13 cellular contexts compared by ENCODE assay signal in genomic region chr3:87229113-87229512, GRCh38. TPM values are rescaled to one million over a fixed set of nuclear protein-coding genes. Genes with fewer than 3 reads are reported as not detected.
DNase-seq lines count a peak whose midpoint lies in the region; ATAC-seq, FAIRE-seq and TF ChIP-seq lines count a peak whose summit lies in the region.
"Had no signal": no experiment of that assay in that cellular context is flagged by ENCODE, and none has a peak within 500 bp of the region (broad histone marks: within the 10 kb centered on the region; RNA-seq: fewer than 3 reads in every experiment).

No MANE protein-coding gene starts in this region.

- in situ Hi-C loops in K562 (cut with MboI): no loop called here
- in situ Hi-C loops in GM13976 (cut with MboI; ENCODE audit: low sequenced_read_pairs, unreplicated experiment): no loop called here

- H3K4me3 ChIP-seq in CD4-positive, alpha-beta memory T cell (ENCODE audit: low read length in 2 of 2): no peak overlapping the region
- peak overlapping the region; percentile 96 for H3K4me3 ChIP-seq in HUES64 (ENCODE audit: low read length)
- no peak overlapping the region for H3K4me3 ChIP-seq in K562
- H3K4me3 ChIP-seq: mucosa of descending colon, testis had no signal

- H3K9me3 Mint-ChIP-seq in CD4-positive, alpha-beta memory T cell: no peaks in the 10 kb centered on the region
- no peaks in the 10 kb centered on the region for H3K9me3 Mint-ChIP-seq in natural killer cell

- H2AFZ ChIP-seq in K562 (ENCODE audit: low read depth, low read length): no peak overlapping the region

- no peak for TF ChIP-seq POLR2A in K562 (conservative IDR thresholded peaks at IDR 0.05)

- CTCF ChIA-PET in CD4-positive, alpha-beta memory T cell (lab: Charles Lee; ENCODE audit: partially characterized antibody): no interaction called here
- CTCF ChIA-PET in K562 (lab: Yijun Ruan, JAX; ENCODE audit: low intra/inter-chr PET ratio): no interaction called here

- no peak for ATAC-seq in K562
- no peak for ATAC-seq in natural killer cell
- ATAC-seq: mucosa of descending colon had no signal

- no peak for TF ChIP-seq RAD21 in K562 (CRISPR knock-in tag; conservative IDR thresholded peaks at IDR 0.05 in 1 of 2, IDR thresholded peaks at IDR 0.05 in 1 of 2)

- DNase-seq in CD4-positive, alpha-beta memory T cell: no peak
- DNase-seq in K562 (ENCODE audit: extremely low read depth in 1 of 4, low spot score in 3 of 4): no peak
- no peak for DNase-seq in natural killer cell
- DNase-seq in cortex of kidney (lab: John Stamatoyannopoulos, UW): no peak
- DNase-seq in dermis blood vessel endothelial cell: no peak
- no peak for DNase-seq in activated CD8-positive, alpha-beta memory T cell treated with anti-CD3 and anti-CD28 coated beads for 24 hours
- DNase-seq in GM13976 (ENCODE audit: low spot score): no peak
- DNase-seq: mucosa of descending colon, NCI-H446 treated with DMSO at 0.1 percent for 48 hours, sigmoid colon, testis, WERI-Rb-1 had no signal

- POLR2A ChIA-PET in CD4-positive, alpha-beta memory T cell (lab: Charles Lee; ENCODE audit: partially characterized antibody): interaction anchor here (0.7 kb wide), 1 partner anchor 10 kb away, joined by 3 read pairs; no protein-coding TSS in a partner anchor
- POLR2A ChIA-PET in K562 (lab: Yijun Ruan, JAX): no interaction called here

- no peaks in the 10 kb centered on the region for H3K36me3 ChIP-seq in CD4-positive, alpha-beta memory T cell (ENCODE audit: insufficient read depth, low read length)
- no peaks in the 10 kb centered on the region for H3K36me3 ChIP-seq in HUES64 (ENCODE audit: insufficient read depth, low read length)
- H3K36me3 ChIP-seq in K562 (ENCODE audit: control insufficient read depth, insufficient read depth, low read length): no peaks in the 10 kb centered on the region; the same call in 2 of the 3 replicates
- H3K36me3 ChIP-seq: sigmoid colon, WERI-Rb-1 had no signal

- intact Hi-C loops in CD4-positive, alpha-beta memory T cell (cut with micrococcal nuclease): no loop called here
- intact Hi-C loops in K562 (cut with micrococcal nuclease) (no loop called here), natural killer cell (cut with micrococcal nuclease) (no loop called here)

- H3K79me2 ChIP-seq in K562 (ENCODE audit: control insufficient read depth, insufficient read depth, low read length): peaks cover 22% of the 10 kb centered on the region

- peak overlapping the region; percentile 51 to 99 (median 98) for H3K4me3 Mint-ChIP-seq in CD4-positive, alpha-beta memory T cell
- peak overlapping the region; percentile 99 for H3K4me3 Mint-ChIP-seq in natural killer cell

- no peaks in the 10 kb centered on the region for H3K9me1 ChIP-seq in K562 (ENCODE audit: control insufficient read depth, insufficient read depth, low read length)

- H3K9me3 ChIP-seq in CD4-positive, alpha-beta memory T cell (ENCODE audit: control insufficient read depth in 1 of 2, low read length in 2 of 2): no peaks in the 10 kb centered on the region
- H3K9me3 ChIP-seq in HUES64 (ENCODE audit: insufficient read depth, low read depth, low read length) (no peaks in the 10 kb centered on the region), K562 (replicated peaks; ENCODE audit: control insufficient read depth, insufficient read depth, low read depth, low read length) (no peaks in the 10 kb centered on the region)
- H3K9me3 ChIP-seq: mucosa of descending colon, sigmoid colon, testis had no signal

- no peak for FAIRE-seq in K562 (lab: Jason Lieb, UNC)

- TF ChIP-seq CTCF in K562 (IDR thresholded peaks at IDR 0.05 in 2 of 3, conservative IDR thresholded peaks at IDR 0.05 in 1 of 3; ENCODE audit: insufficient read depth in 2 of 3, low read depth in 1 of 3, low read length in 3 of 3) (no peak), natural killer cell (IDR thresholded peaks at IDR 0.05) (no peak), GM13976 (IDR thresholded peaks at IDR 0.05; ENCODE audit: borderline replicate concordance, control extremely low read depth, extremely low read depth, insufficient read depth, missing control alignments) (no peak)

- H3K4me2 ChIP-seq in K562 (ENCODE audit: insufficient read depth, low read length): no peak overlapping the region

- no peaks in the 10 kb centered on the region; the same call in 1 of the 2 replicates for H4K20me1 ChIP-seq in K562 (replicated peaks; ENCODE audit: control insufficient read depth, insufficient read depth, low read length)

- no TSS peak for BruUV-seq in K562 (replicated peaks; lab: Mats Ljungman, UMichigan)

- no peak overlapping the region for H3K27ac ChIP-seq in CD4-positive, alpha-beta memory T cell (ENCODE audit: low read depth, low read length)
- H3K27ac ChIP-seq in HUES64 (ENCODE audit: low read depth, low read length): no peak overlapping the region
- no peak overlapping the region for H3K27ac ChIP-seq in K562 (ENCODE audit: extremely low read depth, low read depth, low read length)
- H3K27ac ChIP-seq: sigmoid colon, testis, WERI-Rb-1 had no signal

- no CpG with 5 or more reads among the region's 1 CpG for WGBS in HUES64
- WGBS in K562 (ENCODE audit: insufficient coverage, low coverage, missing lambda C conversion rate): 45% methylated on average over 1 of the region's 1 CpG

- H3K4me1 Mint-ChIP-seq in CD4-positive, alpha-beta memory T cell: peaks cover 44 to 70% (median 51%) of the 10 kb centered on the region in 4 donors
- peaks cover 46 to 56% of the 10 kb centered on the region in 2 donors for H3K4me1 Mint-ChIP-seq in natural killer cell

- H3K36me3 Mint-ChIP-seq in CD4-positive, alpha-beta memory T cell: peaks cover 7 to 18% of the 10 kb centered on the region in 2 donors
- H3K36me3 Mint-ChIP-seq in natural killer cell: no peaks in the 10 kb centered on the region

- no peak overlapping the region for H3K27ac Mint-ChIP-seq in CD4-positive, alpha-beta memory T cell
- peak overlapping the region in 1 of 2 donors; percentile 94 for H3K27ac Mint-ChIP-seq in natural killer cell

- H3K27me3 Mint-ChIP-seq in CD4-positive, alpha-beta memory T cell: peaks cover 0 to 1% of the 10 kb centered on the region in 2 donors
- peaks cover 3 to 5% of the 10 kb centered on the region in 2 donors for H3K27me3 Mint-ChIP-seq in natural killer cell (ENCODE audit: low read depth in 2 of 2)

- no peak for TF ChIP-seq EP300 in K562 (IDR thresholded peaks at IDR 0.05; ENCODE audit: low read length)

- no peaks in the 10 kb centered on the region for H3K27me3 ChIP-seq in CD4-positive, alpha-beta memory T cell (ENCODE audit: insufficient read depth, low read length)
- no peaks in the 10 kb centered on the region for H3K27me3 ChIP-seq in HUES64 (ENCODE audit: insufficient read depth, low read length)
- H3K27me3 ChIP-seq in K562 (ENCODE audit: control insufficient read depth in 2 of 2, insufficient read depth in 2 of 2, low read length in 2 of 2): no peaks in the 10 kb centered on the region
- H3K27me3 ChIP-seq: sigmoid colon, testis had no signal

- peaks cover 35% of the 10 kb centered on the region for H3K4me1 ChIP-seq in CD4-positive, alpha-beta memory T cell (ENCODE audit: insufficient read depth, low read length)
- H3K4me1 ChIP-seq in HUES64 (ENCODE audit: insufficient read depth, low read length) (peaks cover 35% of the 10 kb centered on the region), K562 (replicated peaks in 1 of 2; ENCODE audit: control insufficient read depth in 2 of 2, insufficient read depth in 2 of 2, low read length in 2 of 2) (peaks cover 2 to 3% of the 10 kb centered on the region in 2 experiments; a peak in 3 of 5 replicates)
- H3K4me1 ChIP-seq: testis had no signal

- H3K9ac ChIP-seq in HUES64 (ENCODE audit: low read depth, low read length) (no peak overlapping the region), K562 (ENCODE audit: insufficient read depth in 1 of 2, low read depth in 2 of 2, low read length in 2 of 2) (no peak overlapping the region)

RNA-seq across cellular contexts. Expression of gene CHMP2B, which starts 2.0 kb away (rescaled TPM):
- total RNA-seq in CD4-positive, alpha-beta memory T cell: 10 to 100 TPM; 25.9 to 30.8 TPM
- polyA plus RNA-seq in CD4-positive, alpha-beta memory T cell: 10 to 100 TPM; 47.3 to 51.1 TPM
- 39.0 TPM for polyA plus RNA-seq in HUES64 (2013, experiment 1 of 2)
- polyA plus RNA-seq in HUES64 (2013, experiment 2 of 2): 46.1 TPM
- 2.2 and 6.7 TPM in 2 replicates for total RNA-seq in K562 (2011; cell fraction: chromatin; rRNA removed; ENCODE audit: low replicate concordance)
- 0.83 and 1.3 TPM in 2 replicates for total RNA-seq in K562 (2011; cell fraction: nucleolus; rRNA removed)
- total RNA-seq in K562 (2011; cell fraction: nucleoplasm; rRNA removed): 2.9 and 4.6 TPM in 2 replicates
- total RNA-seq in K562 (2014; rRNA removed) (7.1 and 7.5 TPM in 2 replicates), K562 (2014; rRNA removed; fragmentation: Illumina TruSeq; extraction: Trizol) (15.4 and 17.3 TPM in 2 replicates), K562 (2015; rRNA removed; fragmentation: Illumina TruSeq; extraction: Trizol) (16.5 and 17.7 TPM in 2 replicates), K562 (2021) (12.8 and 14.4 TPM in 2 replicates), natural killer cell (10 to 100 TPM; 22.0 to 34.2 (median 29.1) TPM), dermis blood vessel endothelial cell (18.5 and 23.5 TPM in 2 replicates)
- polyA plus RNA-seq in K562 (2011; rRNA removed) (7.5 and 9.2 TPM in 2 replicates), K562 (2014; fragmentation: Illumina TruSeq; extraction: Trizol) (13.3 and 14.3 TPM in 2 replicates), K562 (2014; fragmentation: Nextera tagmentation; extraction: Ambion mirVana) (1 to 10 TPM; 7.4 to 8.6 TPM), K562 (2014; rRNA removed) (7.7 and 10.6 TPM in 2 replicates)
- 4.6 and 6.8 TPM in 2 replicates for polyA plus RNA-seq in K562 (2011; cell fraction: cytosol; rRNA removed)
- polyA plus RNA-seq in K562 (2011; cell fraction: nucleus; rRNA removed): 2.7 and 5.8 TPM in 2 replicates
- 11.8 and 16.5 TPM in 2 replicates for polyA plus RNA-seq in K562 (2012)
- polyA minus RNA-seq in K562 (2011; rRNA and poly(A)+ RNA removed): 9.2 and 9.3 TPM in 2 replicates
- 5.3 and 6.9 TPM in 2 replicates for polyA minus RNA-seq in K562 (2011; cell fraction: cytosol; rRNA and poly(A)+ RNA removed)
- 3.5 and 6.0 TPM in 2 replicates for polyA minus RNA-seq in K562 (2011; cell fraction: nucleus; rRNA and poly(A)+ RNA removed)

RNA-seq across cellular contexts. Expression of gene POU1F1, which starts 47.3 kb away (rescaled TPM):
- not detected for total RNA-seq in CD4-positive, alpha-beta memory T cell
- not detected for polyA plus RNA-seq in CD4-positive, alpha-beta memory T cell
- polyA plus RNA-seq in HUES64 (2013, experiment 1 of 2): not detected
- polyA plus RNA-seq in HUES64 (2013, experiment 2 of 2): not detected
- not detected in 2 replicates for total RNA-seq in K562 (2011; cell fraction: chromatin; rRNA removed; ENCODE audit: low replicate concordance)
- not detected in 2 replicates for total RNA-seq in K562 (2011; cell fraction: nucleolus; rRNA removed)
- total RNA-seq in K562 (2011; cell fraction: nucleoplasm; rRNA removed): not detected in 2 replicates
- total RNA-seq in K562 (2014; rRNA removed): not detected in 2 replicates
- not detected in 2 replicates for total RNA-seq in K562 (2014; rRNA removed; fragmentation: Illumina TruSeq; extraction: Trizol)
- not detected in 2 replicates for total RNA-seq in K562 (2015; rRNA removed; fragmentation: Illumina TruSeq; extraction: Trizol)
- total RNA-seq in K562 (2021): not detected in 2 replicates
- not detected in 2 replicates for polyA plus RNA-seq in K562 (2011; rRNA removed)
- not detected in 2 replicates for polyA plus RNA-seq in K562 (2011; cell fraction: cytosol; rRNA removed)
- not detected in 2 replicates for polyA plus RNA-seq in K562 (2011; cell fraction: nucleus; rRNA removed)
- not detected in 2 replicates for polyA plus RNA-seq in K562 (2012)
- polyA plus RNA-seq in K562 (2014; fragmentation: Illumina TruSeq; extraction: Trizol): not detected in 2 replicates
- polyA plus RNA-seq in K562 (2014; fragmentation: Nextera tagmentation; extraction: Ambion mirVana): not detected
- not detected in 2 replicates for polyA plus RNA-seq in K562 (2014; rRNA removed)
- polyA minus RNA-seq in K562 (2011; rRNA and poly(A)+ RNA removed): not detected in 2 replicates
- not detected in 2 replicates for polyA minus RNA-seq in K562 (2011; cell fraction: cytosol; rRNA and poly(A)+ RNA removed)
- polyA minus RNA-seq in K562 (2011; cell fraction: nucleus; rRNA and poly(A)+ RNA removed): not detected in 2 replicates
- total RNA-seq in natural killer cell: not detected
- total RNA-seq in dermis blood vessel endothelial cell: not detected in 2 replicates
- total RNA-seq: mucosa of descending colon, sigmoid colon, testis had no signal
- polyA plus RNA-seq: sigmoid colon had no signal
